Comparison of ENCODE assay signal across 29 cellular contexts in genomic region chrX:124887572-124887971, GRCh38.
"Had no signal": no experiment of that assay in that cellular context is flagged by ENCODE, and none has a peak within 500 bp of the region (broad histone marks: within the 10 kb centered on the region; RNA-seq: fewer than 3 reads in every experiment).

No MANE protein-coding gene starts in this region.

- H3K36me3 Mint-ChIP-seq: stimulated activated effector memory CD8-positive, alpha-beta T cell treated with anti-CD3 and anti-CD28 coated beads, Interleukin-12 subunit alpha, Interleukin-12 subunit beta, amount 100 ng/mL, for 72 hours; stimulated activated memory B cell treated with anti-CD40 and anti-IgM and Interleukin-4, amounts not matched to agents 10 μg/mL and 1 μg/mL and 100 μg/mL, for 72 hours; stimulated activated naive B cell treated with anti-CD40 and anti-IgM and Interleukin-4, amounts not matched to agents 10 μg/mL and 1 μg/mL and 100 μg/mL, for 72 hours; type B pancreatic cell had no signal

- H3K4me1 ChIP-seq: stomach, suprapubic skin, testis, thyroid gland, tibial artery, tibial nerve, transverse colon, upper lobe of left lung, upper lobe of right lung, uterus, vagina had no signal

- H3K9me3 ChIP-seq: stomach, suprapubic skin, testis, thoracic aorta, thyroid gland, tibial artery, tibial nerve, transverse colon, upper lobe of left lung, upper lobe of right lung, uterus, vagina had no signal

- ATAC-seq: stimulated activated effector memory CD8-positive, alpha-beta T cell treated with anti-CD3 and anti-CD28 coated beads, Interleukin-12 subunit alpha, Interleukin-12 subunit beta, amount 100 ng/mL, for 72 hours; stimulated activated memory B cell treated with anti-CD40 and anti-IgM and Interleukin-4, amounts not matched to agents 10 μg/mL and 1 μg/mL and 100 μg/mL, for 72 hours; stimulated activated naive B cell treated with anti-CD40 and anti-IgM and Interleukin-4, amounts not matched to agents 10 μg/mL and 1 μg/mL and 100 μg/mL, for 72 hours; stimulated activated naive CD8-positive, alpha-beta T cell treated with anti-CD3 and anti-CD28 coated beads, Interleukin-15, amount 100 ng/mL, for 72 hours; stimulated activated naive CD8-positive, alpha-beta T cell treated with anti-CD3 and anti-CD28 coated beads, Interleukin-15, Interleukin-2, amounts not matched to agents 100 U/mL and 50 U/mL, for 24 hours; upper lobe of right lung had no signal

- FAIRE-seq: urothelium cell line had no signal

- H3K27ac ChIP-seq: stomach, suprapubic skin, testis, thoracic aorta, thyroid gland, tibial artery, tibial nerve, transverse colon, upper lobe of left lung, upper lobe of right lung, uterus, vagina had no signal

- H3K9me3 Mint-ChIP-seq: stimulated activated effector memory CD8-positive, alpha-beta T cell treated with anti-CD3 and anti-CD28 coated beads, Interleukin-12 subunit alpha, Interleukin-12 subunit beta, amount 100 ng/mL, for 72 hours; stimulated activated memory B cell treated with anti-CD40 and anti-IgM and Interleukin-4, amounts not matched to agents 10 μg/mL and 1 μg/mL and 100 μg/mL, for 72 hours; stimulated activated naive B cell treated with anti-CD40 and anti-IgM and Interleukin-4, amounts not matched to agents 10 μg/mL and 1 μg/mL and 100 μg/mL, for 72 hours; stimulated activated naive CD8-positive, alpha-beta T cell treated with anti-CD3 and anti-CD28 coated beads, Interleukin-15, amount 100 ng/mL, for 72 hours; stimulated activated naive CD8-positive, alpha-beta T cell treated with anti-CD3 and anti-CD28 coated beads, Interleukin-15, Interleukin-2, amounts not matched to agents 100 ng/mL and 50 ng/mL, for 24 hours; type B pancreatic cell had no signal

- H3K4me3 Mint-ChIP-seq: stimulated activated effector memory CD8-positive, alpha-beta T cell treated with anti-CD3 and anti-CD28 coated beads, Interleukin-12 subunit alpha, Interleukin-12 subunit beta, amount 100 ng/mL, for 72 hours; stimulated activated memory B cell treated with anti-CD40 and anti-IgM and Interleukin-4, amounts not matched to agents 10 μg/mL and 1 μg/mL and 100 μg/mL, for 72 hours; stimulated activated naive B cell treated with anti-CD40 and anti-IgM and Interleukin-4, amounts not matched to agents 10 μg/mL and 1 μg/mL and 100 μg/mL, for 72 hours; stimulated activated naive CD8-positive, alpha-beta T cell treated with anti-CD3 and anti-CD28 coated beads, Interleukin-15, amount 100 ng/mL, for 72 hours; stimulated activated naive CD8-positive, alpha-beta T cell treated with anti-CD3 and anti-CD28 coated beads, Interleukin-15, Interleukin-2, amounts not matched to agents 100 ng/mL and 50 ng/mL, for 24 hours; type B pancreatic cell had no signal

- H3K4me3 ChIP-seq: stomach, suprapubic skin, testis, thoracic aorta, thyroid gland, tibial artery, tibial nerve, transverse colon, upper lobe of left lung, upper lobe of right lung, uterus, vagina had no signal

- H3K36me3 ChIP-seq: stomach, suprapubic skin, thoracic aorta, thyroid gland, tibial artery, tibial nerve, transverse colon, upper lobe of left lung, upper lobe of right lung, uterus, vagina had no signal

- H3K4me1 Mint-ChIP-seq: stimulated activated effector memory CD8-positive, alpha-beta T cell treated with anti-CD3 and anti-CD28 coated beads, Interleukin-12 subunit alpha, Interleukin-12 subunit beta, amount 100 ng/mL, for 72 hours; stimulated activated memory B cell treated with anti-CD40 and anti-IgM and Interleukin-4, amounts not matched to agents 10 μg/mL and 1 μg/mL and 100 μg/mL, for 72 hours; stimulated activated naive B cell treated with anti-CD40 and anti-IgM and Interleukin-4, amounts not matched to agents 10 μg/mL and 1 μg/mL and 100 μg/mL, for 72 hours; stimulated activated naive CD8-positive, alpha-beta T cell treated with anti-CD3 and anti-CD28 coated beads, Interleukin-15, amount 100 ng/mL, for 72 hours had no signal

- H3K27me3 ChIP-seq: stomach, suprapubic skin, testis, thyroid gland, tibial artery, tibial nerve, transverse colon, upper lobe of left lung, upper lobe of right lung, uterus, vagina had no signal

- H3K27me3 Mint-ChIP-seq: stimulated activated memory B cell treated with anti-CD40 and anti-IgM and Interleukin-4, amounts not matched to agents 10 μg/mL and 1 μg/mL and 100 μg/mL, for 72 hours; stimulated activated naive B cell treated with anti-CD40 and anti-IgM and Interleukin-4, amounts not matched to agents 10 μg/mL and 1 μg/mL and 100 μg/mL, for 72 hours; stimulated activated naive CD8-positive, alpha-beta T cell treated with anti-CD3 and anti-CD28 coated beads, Interleukin-15, amount 100 ng/mL, for 72 hours; stimulated activated naive CD8-positive, alpha-beta T cell treated with anti-CD3 and anti-CD28 coated beads, Interleukin-15, Interleukin-2, amounts not matched to agents 100 ng/mL and 50 ng/mL, for 24 hours; type B pancreatic cell had no signal

- DNase-seq: stimulated activated CD4-positive, alpha-beta T cell treated with anti-CD3 and anti-CD28 coated beads, Interleukin-2, amount 100 ng/mL, for 48 hours; stimulated activated CD4-positive, alpha-beta T cell treated with anti-CD3 and anti-CD28 coated beads, Interleukin-4, amount 100 ng/mL, for 1 hour; stimulated activated CD4-positive, alpha-beta T cell treated with anti-CD3 and anti-CD28 coated beads, Interleukin-4, amount 100 ng/mL, for 24 hours; stimulated activated CD4-positive, alpha-beta T cell treated with anti-CD3 and anti-CD28 coated beads, Interleukin-4, amount 100 ng/mL, for 4 hours; stimulated activated CD8-positive, alpha-beta memory T cell treated with anti-CD3 and anti-CD28 coated beads, Interleukin-4, amount 100 ng/mL, for 48 hours; stimulated activated naive B cell treated with anti-CD40 and anti-IgM and Interleukin-4, amounts not matched to agents 10 μg/mL and 1 μg/mL and 100 μg/mL, for 72 hours; stimulated activated naive CD4-positive, alpha-beta T cell; stimulated activated naive CD4-positive, alpha-beta T cell treated with Interleukin-2 at 50 U/mL for 16 hours; stimulated activated naive CD8-positive, alpha-beta T cell treated with anti-CD3 and anti-CD28 coated beads, Interleukin-15, amount 100 ng/mL, for 72 hours; stimulated activated naive CD8-positive, alpha-beta T cell treated with anti-CD3 and anti-CD28 coated beads, Interleukin-15, Interleukin-2, amounts not matched to agents 100 U/mL and 50 U/mL, for 24 hours; stomach; substantia nigra; testis; thyroid gland; tibial artery; transverse colon; trophoblast cell; upper lobe of left lung; upper lobe of right lung; uterus had no signal

- H3K27ac Mint-ChIP-seq: stimulated activated effector memory CD8-positive, alpha-beta T cell treated with anti-CD3 and anti-CD28 coated beads, Interleukin-12 subunit alpha, Interleukin-12 subunit beta, amount 100 ng/mL, for 72 hours; stimulated activated memory B cell treated with anti-CD40 and anti-IgM and Interleukin-4, amounts not matched to agents 10 μg/mL and 1 μg/mL and 100 μg/mL, for 72 hours; stimulated activated naive B cell treated with anti-CD40 and anti-IgM and Interleukin-4, amounts not matched to agents 10 μg/mL and 1 μg/mL and 100 μg/mL, for 72 hours; stimulated activated naive CD8-positive, alpha-beta T cell treated with anti-CD3 and anti-CD28 coated beads, Interleukin-15, amount 100 ng/mL, for 72 hours; stimulated activated naive CD8-positive, alpha-beta T cell treated with anti-CD3 and anti-CD28 coated beads, Interleukin-15, Interleukin-2, amounts not matched to agents 100 ng/mL and 50 ng/mL, for 24 hours; type B pancreatic cell had no signal
